Comparison of ENCODE assay signal across 17 cellular contexts in the genomic region with DNA sequence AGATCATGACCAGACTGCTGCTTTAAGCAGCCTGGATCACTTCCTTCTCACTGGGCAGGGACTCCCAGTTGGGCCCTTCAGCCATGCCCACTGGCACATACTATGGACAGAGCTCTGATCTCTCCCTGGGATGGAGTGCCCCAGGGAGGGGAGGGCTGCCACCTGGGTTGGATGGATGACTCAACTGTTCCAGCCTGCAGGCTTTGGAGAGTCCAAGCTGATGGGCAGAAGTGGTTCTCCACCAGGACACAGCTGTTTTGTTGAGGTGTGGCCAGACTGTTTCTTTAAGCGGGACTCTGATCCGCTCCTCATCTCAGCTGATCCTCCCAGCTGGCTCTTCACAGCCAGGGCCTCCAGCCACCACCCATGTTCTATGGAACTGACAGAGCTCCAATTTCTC.
"Had no signal": no experiment of that assay in that cellular context is flagged by ENCODE, and none has a peak within 500 bp of the region (broad histone marks: within the 10 kb centered on the region; RNA-seq: fewer than 3 reads in every experiment).

No MANE protein-coding gene starts in this region.

- H3K36me3 ChIP-seq: ovary, right atrium auricular region, sigmoid colon, uterus had no signal

- H3K4me1 ChIP-seq: esophagus muscularis mucosa, right atrium auricular region, sigmoid colon, uterus had no signal

- H3K27ac ChIP-seq: epithelial cell of prostate, esophagus muscularis mucosa, ovary, right atrium auricular region, sigmoid colon, uterus had no signal

- H3K4me3 ChIP-seq: esophagus muscularis mucosa, lung, mucosa of descending colon, ovary, right atrium auricular region, sigmoid colon, uterus had no signal

- H3K27me3 ChIP-seq: esophagus muscularis mucosa, ovary, right atrium auricular region, sigmoid colon, uterus had no signal

- DNase-seq: effector memory CD8-positive, alpha-beta T cell; immature natural killer cell; left cardiac atrium; left ventricle myocardium superior; mucosa of descending colon; natural killer cell; ovary; sigmoid colon; small intestine; stimulated activated CD4-positive, alpha-beta T cell treated with anti-CD3 and anti-CD28 coated beads, Interleukin-2, amount 100 ng/mL, for 48 hours; stimulated activated naive CD4-positive, alpha-beta T cell treated with Interleukin-2 at 50 U/mL for 16 hours; trophoblast cell; uterus had no signal

- ATAC-seq: effector memory CD8-positive, alpha-beta T cell; left cardiac atrium; left ventricle myocardium superior; mucosa of descending colon; natural killer cell had no signal

- H3K9me3 ChIP-seq: esophagus muscularis mucosa, mucosa of descending colon, ovary had no signal
